In genomic region chr6:3518356-3518841, GRCh38 we compare ENCODE assay signal across 9 cellular contexts.
DNase-seq lines count a peak whose midpoint lies in the region; ATAC-seq, FAIRE-seq and TF ChIP-seq lines count a peak whose summit lies in the region.
"Had no signal": no experiment of that assay in that cellular context is flagged by ENCODE, and none has a peak within 500 bp of the region (broad histone marks: within the 10 kb centered on the region; RNA-seq: fewer than 3 reads in every experiment).

No MANE protein-coding gene starts in this region.

- no peaks in the 10 kb centered on the region for H3K9me3 ChIP-seq in SJSA1 (replicated peaks)
- H3K9me3 ChIP-seq in ascending aorta = no peaks in the 10 kb centered on the region

- DNase-seq in H4 (ENCODE audit: low spot score) (peak; percentile 74), SJSA1 (ENCODE audit: low read depth in 1 of 2, low spot score in 2 of 2) (peak; percentile 65 to 83), fibroblast of the aortic adventitia (ENCODE audit: low read depth) (peak; percentile 83), ascending aorta (ENCODE audit: low spot score in 2 of 2) (no peak), GM19239 (ENCODE audit: insufficient read length, low spot score) (no peak), NCI-H1105 treated with DMSO at 0.1 percent for 48 hours (lab: John Stamatoyannopoulos, UW) (no peak)

- TF ChIP-seq CTCF in fibroblast of the aortic adventitia (IDR thresholded peaks at IDR 0.05; ENCODE audit: insufficient read depth, low read length) = no peak
- TF ChIP-seq CTCF in ascending aorta (IDR thresholded peaks at IDR 0.05) = no peak

- H3K27me3 ChIP-seq in SJSA1 (replicated peaks) (no peaks in the 10 kb centered on the region), ascending aorta (no peaks in the 10 kb centered on the region)

- no peak overlapping the region for H3K4me3 ChIP-seq in SJSA1
- no peak overlapping the region for H3K4me3 ChIP-seq in fibroblast of the aortic adventitia (ENCODE audit: low read depth, low read length)
- no peak overlapping the region for H3K4me3 ChIP-seq in skin epidermis
- no peak overlapping the region for H3K4me3 ChIP-seq in ascending aorta

- H3K36me3 ChIP-seq in SJSA1 (no peaks in the 10 kb centered on the region), ascending aorta (no peaks in the 10 kb centered on the region)

- H3K27ac ChIP-seq in SJSA1 (peak overlapping the region; percentile 30), skin epidermis (peak overlapping the region in 11 of 21 experiments; percentile 0 to 76 (median 56)), ascending aorta (no peak overlapping the region)

- ATAC-seq in HG02678 (IDR thresholded peaks at IDR 0.05; ENCODE audit: unreplicated experiment) = no peak

- intact Hi-C loops in ascending aorta (cut with DNase I) = no loop called here

- H3K4me1 ChIP-seq in SJSA1 (replicated peaks) (peaks cover 51% of the 10 kb centered on the region), ascending aorta (peaks cover 0 to 4% of the 10 kb centered on the region in 2 donors)

- no peak for FAIRE-seq in GM19239 (lab: Jason Lieb, UNC)
- FAIRE-seq: GM18507 had no signal

Comparison
In these comparisons a context has a peak if more than half of its experiments do, and no peak if none do; other contexts are left out.
1. DNase-seq: peak in H4 (single experiment), SJSA1 (2 of 2) and fibroblast of the aortic adventitia (single experiment); none in ascending aorta (0 of 2), GM19239 (single experiment) and NCI-H1105 treated with DMSO at 0.1 percent for 48 hours (single experiment).
2. H3K27ac ChIP-seq: peak in SJSA1 (single experiment) and skin epidermis (11 of 21); none in ascending aorta (0 of 2).